ENCODE assay signal across 2 cellular contexts in the genomic region with DNA sequence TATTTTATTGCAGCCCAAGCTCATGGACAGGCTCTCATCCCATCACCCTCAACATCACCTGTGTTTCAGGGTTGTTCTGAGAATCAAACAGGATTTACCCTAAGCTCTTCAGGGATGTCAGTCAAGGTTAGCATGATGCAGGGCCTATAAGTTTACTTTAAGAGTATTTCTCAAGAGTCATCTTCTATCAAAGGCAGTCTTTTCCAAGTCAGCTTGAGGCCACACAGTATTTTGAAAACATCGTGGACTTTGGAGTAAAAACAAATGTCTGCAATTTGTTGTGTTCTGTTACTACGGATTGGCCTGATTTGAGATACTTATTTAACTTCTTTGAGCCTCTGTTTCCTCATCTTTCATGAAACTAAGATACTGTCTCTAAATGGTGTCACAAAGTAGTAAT.
TF ChIP-seq lines count a peak whose summit lies in the region.

No MANE protein-coding gene starts in this region.

TF ChIP-seq in SK-N-SH, 30 proteins besides CTCF, POLR2A, EP300 and RAD21 (continued from another document):
- TF ChIP-seq, protein P1, sequence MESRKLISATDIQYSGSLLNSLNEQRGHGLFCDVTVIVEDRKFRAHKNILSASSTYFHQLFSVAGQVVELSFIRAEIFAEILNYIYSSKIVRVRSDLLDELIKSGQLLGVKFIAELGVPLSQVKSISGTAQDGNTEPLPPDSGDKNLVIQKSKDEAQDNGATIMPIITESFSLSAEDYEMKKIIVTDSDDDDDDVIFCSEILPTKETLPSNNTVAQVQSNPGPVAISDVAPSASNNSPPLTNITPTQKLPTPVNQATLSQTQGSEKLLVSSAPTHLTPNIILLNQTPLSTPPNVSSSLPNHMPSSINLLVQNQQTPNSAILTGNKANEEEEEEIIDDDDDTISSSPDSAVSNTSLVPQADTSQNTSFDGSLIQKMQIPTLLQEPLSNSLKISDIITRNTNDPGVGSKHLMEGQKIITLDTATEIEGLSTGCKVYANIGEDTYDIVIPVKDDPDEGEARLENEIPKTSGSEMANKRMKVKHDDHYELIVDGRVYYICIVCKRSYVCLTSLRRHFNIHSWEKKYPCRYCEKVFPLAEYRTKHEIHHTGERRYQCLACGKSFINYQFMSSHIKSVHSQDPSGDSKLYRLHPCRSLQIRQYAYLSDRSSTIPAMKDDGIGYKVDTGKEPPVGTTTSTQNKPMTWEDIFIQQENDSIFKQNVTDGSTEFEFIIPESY (IDR thresholded peaks at IDR 0.05; ENCODE audit: borderline replicate concordance, low read depth) = no peak
- TF ChIP-seq CHD2 (IDR thresholded peaks at IDR 0.05; ENCODE audit: low read length, partially characterized antibody) (no peak), RXRA (IDR thresholded peaks at IDR 0.05; ENCODE audit: borderline replicate concordance, low read depth) (no peak)
- TF ChIP-seq, protein P2, sequence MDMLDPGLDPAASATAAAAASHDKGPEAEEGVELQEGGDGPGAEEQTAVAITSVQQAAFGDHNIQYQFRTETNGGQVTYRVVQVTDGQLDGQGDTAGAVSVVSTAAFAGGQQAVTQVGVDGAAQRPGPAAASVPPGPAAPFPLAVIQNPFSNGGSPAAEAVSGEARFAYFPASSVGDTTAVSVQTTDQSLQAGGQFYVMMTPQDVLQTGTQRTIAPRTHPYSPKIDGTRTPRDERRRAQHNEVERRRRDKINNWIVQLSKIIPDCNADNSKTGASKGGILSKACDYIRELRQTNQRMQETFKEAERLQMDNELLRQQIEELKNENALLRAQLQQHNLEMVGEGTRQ (IDR thresholded peaks at IDR 0.05; ENCODE audit: borderline replicate concordance, low read depth, low read length) = no peak

TF ChIP-seq in SK-N-SH treated with all-trans-retinoic acid at 6 μM for 48 hours, 23 proteins besides CTCF, POLR2A, EP300 and RAD21 (continued from another document):
- TF ChIP-seq, protein P3, sequence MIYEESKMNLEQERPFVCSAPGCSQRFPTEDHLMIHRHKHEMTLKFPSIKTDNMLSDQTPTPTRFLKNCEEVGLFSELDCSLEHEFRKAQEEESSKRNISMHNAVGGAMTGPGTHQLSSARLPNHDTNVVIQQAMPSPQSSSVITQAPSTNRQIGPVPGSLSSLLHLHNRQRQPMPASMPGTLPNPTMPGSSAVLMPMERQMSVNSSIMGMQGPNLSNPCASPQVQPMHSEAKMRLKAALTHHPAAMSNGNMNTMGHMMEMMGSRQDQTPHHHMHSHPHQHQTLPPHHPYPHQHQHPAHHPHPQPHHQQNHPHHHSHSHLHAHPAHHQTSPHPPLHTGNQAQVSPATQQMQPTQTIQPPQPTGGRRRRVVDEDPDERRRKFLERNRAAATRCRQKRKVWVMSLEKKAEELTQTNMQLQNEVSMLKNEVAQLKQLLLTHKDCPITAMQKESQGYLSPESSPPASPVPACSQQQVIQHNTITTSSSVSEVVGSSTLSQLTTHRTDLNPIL (CRISPR knock-in tag; IDR thresholded peaks at IDR 0.05; ENCODE audit: low read depth) = no peak
- TF ChIP-seq SNAI2 (CRISPR knock-in tag; IDR thresholded peaks at IDR 0.05) = no peak
- TF ChIP-seq ZNF8 (CRISPR knock-in tag; IDR thresholded peaks at IDR 0.05) = no peak
- TF ChIP-seq ISL1 (CRISPR knock-in tag; IDR thresholded peaks at IDR 0.05) = no peak
- TF ChIP-seq ZFP3 (CRISPR knock-in tag; IDR thresholded peaks at IDR 0.05) = no peak
- no peak for TF ChIP-seq RARB (CRISPR knock-in tag; IDR thresholded peaks at IDR 0.05)
- TF ChIP-seq ZNF70 (CRISPR knock-in tag; IDR thresholded peaks at IDR 0.05) = no peak
- TF ChIP-seq OSR1 (CRISPR knock-in tag; IDR thresholded peaks at IDR 0.05) = no peak
- TF ChIP-seq ARNTL (CRISPR knock-in tag; IDR thresholded peaks at IDR 0.05; ENCODE audit: borderline replicate concordance, low read depth) = no peak
- TF ChIP-seq, protein P4, sequence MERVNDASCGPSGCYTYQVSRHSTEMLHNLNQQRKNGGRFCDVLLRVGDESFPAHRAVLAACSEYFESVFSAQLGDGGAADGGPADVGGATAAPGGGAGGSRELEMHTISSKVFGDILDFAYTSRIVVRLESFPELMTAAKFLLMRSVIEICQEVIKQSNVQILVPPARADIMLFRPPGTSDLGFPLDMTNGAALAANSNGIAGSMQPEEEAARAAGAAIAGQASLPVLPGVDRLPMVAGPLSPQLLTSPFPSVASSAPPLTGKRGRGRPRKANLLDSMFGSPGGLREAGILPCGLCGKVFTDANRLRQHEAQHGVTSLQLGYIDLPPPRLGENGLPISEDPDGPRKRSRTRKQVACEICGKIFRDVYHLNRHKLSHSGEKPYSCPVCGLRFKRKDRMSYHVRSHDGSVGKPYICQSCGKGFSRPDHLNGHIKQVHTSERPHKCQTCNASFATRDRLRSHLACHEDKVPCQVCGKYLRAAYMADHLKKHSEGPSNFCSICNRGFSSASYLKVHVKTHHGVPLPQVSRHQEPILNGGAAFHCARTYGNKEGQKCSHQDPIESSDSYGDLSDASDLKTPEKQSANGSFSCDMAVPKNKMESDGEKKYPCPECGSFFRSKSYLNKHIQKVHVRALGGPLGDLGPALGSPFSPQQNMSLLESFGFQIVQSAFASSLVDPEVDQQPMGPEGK (CRISPR knock-in tag; IDR thresholded peaks at IDR 0.05; ENCODE audit: borderline replicate concordance) = no peak
- no peak for TF ChIP-seq PPARA (CRISPR knock-in tag; IDR thresholded peaks at IDR 0.05; ENCODE audit: borderline replicate concordance)
